In the genomic region with DNA sequence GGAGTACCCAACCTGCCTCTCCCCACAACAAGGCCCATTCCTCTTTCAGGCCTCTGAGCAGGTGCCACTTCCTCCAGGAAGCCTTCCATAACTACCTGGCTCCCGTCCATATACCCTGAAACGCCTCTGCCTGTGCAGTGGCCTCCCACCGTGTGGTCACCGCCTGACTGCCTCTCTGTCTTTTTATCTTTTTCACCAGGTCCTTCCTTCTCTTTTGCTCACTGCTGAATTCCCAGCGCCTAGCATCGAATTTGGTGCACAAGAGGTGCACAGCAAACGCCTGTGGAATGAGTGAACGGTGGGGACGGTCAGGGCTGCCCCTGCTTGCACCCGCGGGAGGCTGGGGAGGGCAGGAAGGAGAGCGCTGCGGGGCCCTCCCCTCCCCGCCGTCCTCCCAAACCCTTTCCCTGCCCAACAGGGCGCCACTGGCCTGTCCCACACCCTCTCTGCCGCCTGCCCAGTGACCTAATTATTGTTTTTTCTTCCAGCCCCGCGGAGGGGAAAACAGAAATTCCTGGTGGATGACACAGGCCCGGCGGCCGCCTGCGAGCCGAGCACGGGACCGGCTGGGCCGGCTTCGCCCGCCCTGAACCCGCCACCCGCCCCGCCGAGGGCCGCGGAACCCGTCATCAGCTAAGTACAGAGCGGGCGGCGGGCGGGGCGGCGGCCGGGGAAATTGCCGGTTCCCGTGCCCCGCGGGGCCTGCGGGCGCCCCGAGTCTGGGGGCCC, we compare ENCODE assay signal across 8 cellular contexts.
DNase-seq lines count a peak whose midpoint lies in the region; ATAC-seq lines count a peak whose summit lies in the region.

No MANE protein-coding gene starts in this region.

- peak overlapping the region; percentile 16 for H2BK120ac ChIP-seq in neuronal stem cell (ENCODE audit: low read depth, low read length)

- H3K14ac ChIP-seq in neuronal stem cell (ENCODE audit: low read length), result no peak overlapping the region

- intact Hi-C loops in head of caudate nucleus (cut with DNase I), result loop anchor here (10.0 kb wide), 1 partner anchor 67 kb away; no protein-coding TSS in a partner anchor

- peak overlapping the region; percentile 86 for H2AFZ ChIP-seq in neuronal stem cell (ENCODE audit: low read length)

- H2BK5ac ChIP-seq in neuronal stem cell (ENCODE audit: low read length), result peak overlapping the region; percentile 69

- no peaks in the 10 kb centered on the region for H3K9me3 Mint-ChIP-seq in CD8-positive, alpha-beta memory T cell
- no peaks in the 10 kb centered on the region for H3K9me3 Mint-ChIP-seq in activated naive CD8-positive, alpha-beta T cell treated with anti-CD3 and anti-CD28 coated beads, Interleukin-2, amount 50 U/mL, for 24 hours

- POLR2A ChIA-PET in CD8-positive, alpha-beta memory T cell (lab: Charles Lee), result no interaction called here

- peak overlapping the region; percentile 63 for H3K9ac ChIP-seq in neuronal stem cell (ENCODE audit: low read depth, low read length, poor library complexity)

- no CpG with 5 or more reads among the region's 50 CpGs for WGBS in neuronal stem cell (ENCODE audit: extremely low coverage in 2 of 2, insufficient read length in 2 of 2, insufficient replicate concordance in 1 of 2), 2 donors

- no peaks in the 10 kb centered on the region for H3K36me3 ChIP-seq in CD8-positive, alpha-beta memory T cell (ENCODE audit: insufficient read depth, low read length)
- no peaks in the 10 kb centered on the region for H3K36me3 ChIP-seq in neuronal stem cell (replicated peaks in 1 of 2; ENCODE audit: control insufficient read depth in 2 of 2, insufficient read depth in 2 of 2, low read length in 2 of 2)

- H3K36me3 Mint-ChIP-seq in CD8-positive, alpha-beta memory T cell, result no peaks in the 10 kb centered on the region
- H3K36me3 Mint-ChIP-seq in activated naive CD8-positive, alpha-beta T cell treated with anti-CD3 and anti-CD28 coated beads, Interleukin-2, amount 50 U/mL, for 24 hours (ENCODE audit: low read depth), result no peaks in the 10 kb centered on the region

- peaks cover 35 to 44% of the 10 kb centered on the region in 2 donors for H3K27me3 Mint-ChIP-seq in CD8-positive, alpha-beta memory T cell
- H3K27me3 Mint-ChIP-seq in activated naive CD8-positive, alpha-beta T cell treated with anti-CD3 and anti-CD28 coated beads, Interleukin-2, amount 50 U/mL, for 24 hours, result peaks cover 40% of the 10 kb centered on the region

- H2BK12ac ChIP-seq in neuronal stem cell (ENCODE audit: low read length), result peak overlapping the region; percentile 77

- peak overlapping the region; percentile 52 for H2AK5ac ChIP-seq in neuronal stem cell (ENCODE audit: low read depth, low read length)

- H3K4me3 Mint-ChIP-seq in CD8-positive, alpha-beta memory T cell, result peak overlapping the region; percentile 15 to 59 (median 24)
- no peak overlapping the region for H3K4me3 Mint-ChIP-seq in activated naive CD8-positive, alpha-beta T cell treated with anti-CD3 and anti-CD28 coated beads, Interleukin-2, amount 50 U/mL, for 24 hours

- no peak overlapping the region for H3K27ac Mint-ChIP-seq in CD8-positive, alpha-beta memory T cell
- no peak overlapping the region for H3K27ac Mint-ChIP-seq in activated naive CD8-positive, alpha-beta T cell treated with anti-CD3 and anti-CD28 coated beads, Interleukin-2, amount 50 U/mL, for 24 hours

- CTCF ChIA-PET in CD8-positive, alpha-beta memory T cell (lab: Charles Lee), result no interaction called here

- no peak overlapping the region for H3K27ac ChIP-seq in CD8-positive, alpha-beta memory T cell (ENCODE audit: low read depth, low read length)
- H3K27ac ChIP-seq in neuronal stem cell (replicated peaks; ENCODE audit: low read length), result no peak overlapping the region

- H4K8ac ChIP-seq in neuronal stem cell (ENCODE audit: low read depth, low read length), result no peak overlapping the region

- peak overlapping the region; percentile 79 for H3K18ac ChIP-seq in neuronal stem cell (ENCODE audit: low read length)

- H3K4me1 Mint-ChIP-seq in CD8-positive, alpha-beta memory T cell, result peaks cover 0 to 11% (median 2%) of the 10 kb centered on the region in 3 donors
- peaks cover 5% of the 10 kb centered on the region for H3K4me1 Mint-ChIP-seq in activated naive CD8-positive, alpha-beta T cell treated with anti-CD3 and anti-CD28 coated beads, Interleukin-2, amount 50 U/mL, for 24 hours

- DNase-seq in CD8-positive, alpha-beta memory T cell, result no peak
- DNase-seq in HuH-7 (ENCODE audit: low spot score), result peak; percentile 72
- DNase-seq in activated naive CD8-positive, alpha-beta T cell treated with anti-CD3 and anti-CD28 coated beads, Interleukin-2, amount 50 U/mL, for 24 hours, result peak; percentile 30
- DNase-seq in head of caudate nucleus, result peak in 36 of 42 donors; percentile 18 to 76 (median 39)
- peak; percentile 46 for DNase-seq in neuronal stem cell (ENCODE audit: low spot score)
- DNase-seq in activated effector memory CD4-positive, alpha-beta T cell treated with Interleukin-2 at 50 U/mL for 16 hours, result no peak
- no peak for DNase-seq in NCI-H187 (lab: John Stamatoyannopoulos, UW)

- ATAC-seq in activated naive CD8-positive, alpha-beta T cell treated with anti-CD3 and anti-CD28 coated beads, Interleukin-2, amount 50 U/mL, for 24 hours, result peak; percentile 38
- no peak for ATAC-seq in GM18502 (IDR thresholded peaks at IDR 0.05; ENCODE audit: poor library complexity, unreplicated experiment)

- no peaks in the 10 kb centered on the region for H3K9me3 ChIP-seq in CD8-positive, alpha-beta memory T cell (ENCODE audit: low read length)
- no peaks in the 10 kb centered on the region for H3K9me3 ChIP-seq in neuronal stem cell (replicated peaks in 1 of 2; ENCODE audit: control insufficient read depth in 2 of 2, insufficient read depth in 1 of 2, low read depth in 1 of 2, low read length in 2 of 2)

- H3K4me2 ChIP-seq in neuronal stem cell (ENCODE audit: insufficient read depth, low read length, poor library complexity, severe bottlenecking), result peak overlapping the region; percentile 81

- no peaks in the 10 kb centered on the region for H3K79me1 ChIP-seq in neuronal stem cell (ENCODE audit: low read depth, low read length)

- no peak overlapping the region for H3K4ac ChIP-seq in neuronal stem cell (ENCODE audit: low read length)

- H2BK15ac ChIP-seq in neuronal stem cell (ENCODE audit: low read length), result peak overlapping the region; percentile 87

- H4K91ac ChIP-seq in neuronal stem cell (ENCODE audit: low read depth, low read length, poor library complexity), result peak overlapping the region; percentile 56

- H3K23ac ChIP-seq in neuronal stem cell (ENCODE audit: low read depth, low read length, poor library complexity), result peak overlapping the region; percentile 82

- no peaks in the 10 kb centered on the region for H3K4me1 ChIP-seq in CD8-positive, alpha-beta memory T cell (ENCODE audit: insufficient read depth, low read length)
- H3K4me1 ChIP-seq in neuronal stem cell (ENCODE audit: control insufficient read depth in 2 of 2, insufficient read depth in 1 of 2, low read depth in 1 of 2, low read length in 2 of 2), result peaks cover 3 to 8% of the 10 kb centered on the region in 2 donors

- H3K27me3 ChIP-seq in CD8-positive, alpha-beta memory T cell (ENCODE audit: insufficient read depth, low read length, poor library complexity, severe bottlenecking), result peaks cover 5% of the 10 kb centered on the region
- peaks cover 0 to 49% (median 28%) of the 10 kb centered on the region in 3 experiments for H3K27me3 ChIP-seq in neuronal stem cell (ENCODE audit: control insufficient read depth in 3 of 3, insufficient read depth in 3 of 3, low read depth in 1 of 3, low read length in 3 of 3)

- no peak overlapping the region for H3K4me3 ChIP-seq in CD8-positive, alpha-beta memory T cell (ENCODE audit: low read length)
- H3K4me3 ChIP-seq in neuronal stem cell (ENCODE audit: low read length in 2 of 2), result peak overlapping the region; percentile 41 to 64

Comparison
In these comparisons a context has a peak if more than half of its experiments do, and no peak if none do; other contexts are left out.
1. DNase-seq: peak in HuH-7 (single experiment), activated naive CD8-positive, alpha-beta T cell treated with anti-CD3 and anti-CD28 coated beads, Interleukin-2, amount 50 U/mL, for 24 hours (single experiment), head of caudate nucleus (36 of 42) and neuronal stem cell (single experiment); none in CD8-positive, alpha-beta memory T cell (0 of 5), activated effector memory CD4-positive, alpha-beta T cell treated with Interleukin-2 at 50 U/mL for 16 hours (single experiment) and NCI-H187 (0 of 2).